ENCODE assay signal across 9 cellular contexts in the genomic region with DNA sequence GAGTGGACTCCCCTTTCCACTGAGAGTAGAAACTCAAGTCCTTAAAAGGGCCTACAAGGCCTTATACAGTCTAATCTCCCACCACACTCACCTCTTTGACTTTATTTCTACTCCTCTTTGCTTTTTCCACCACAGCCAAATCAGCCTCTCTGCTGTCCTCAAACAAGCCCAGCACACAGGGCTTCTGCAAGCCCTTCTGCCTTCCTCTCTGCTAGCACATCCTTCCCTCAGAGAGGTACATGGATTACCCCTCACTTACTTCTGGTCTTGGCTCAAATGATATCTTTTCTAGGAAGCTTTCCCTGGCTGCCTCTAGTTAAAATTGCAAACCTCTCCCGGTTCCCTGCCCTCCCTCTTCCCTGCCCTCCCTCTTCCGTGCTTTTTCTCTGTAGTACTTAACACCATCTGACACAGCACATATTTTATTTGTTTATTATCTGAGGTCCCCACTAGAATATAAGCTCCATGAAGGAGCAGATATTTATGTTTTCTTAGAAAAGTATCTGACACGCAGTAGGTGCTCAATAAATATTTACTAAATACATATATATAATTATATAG. TPM values are rescaled to one million over a fixed set of nuclear protein-coding genes. Genes with fewer than 3 reads are reported as not detected.
DNase-seq lines count a peak whose midpoint lies in the region; ATAC-seq and TF ChIP-seq lines count a peak whose summit lies in the region.
"Had no signal": no experiment of that assay in that cellular context is flagged by ENCODE, and none has a peak within 500 bp of the region (broad histone marks: within the 10 kb centered on the region; RNA-seq: fewer than 3 reads in every experiment).

No MANE protein-coding gene starts in this region.

- H3K9me3 ChIP-seq in T-helper 17 cell (ENCODE audit: control insufficient read depth, low read length, poor library complexity, severe bottlenecking) (no peaks in the 10 kb centered on the region), gastroesophageal sphincter (no peaks in the 10 kb centered on the region)

- peak overlapping the region in 3 of 4 donors; percentile 38 to 99 (median 98) for H3K27ac ChIP-seq in gastroesophageal sphincter

- no peaks in the 10 kb centered on the region for H3K27me3 Mint-ChIP-seq in T-helper 17 cell
- H3K27me3 Mint-ChIP-seq in stimulated activated naive B cell treated with anti-CD40 and anti-IgM and Interleukin-4, amounts not matched to agents 10 μg/mL and 1 μg/mL and 100 μg/mL, for 72 hours, result no peaks in the 10 kb centered on the region

- H3K9me3 Mint-ChIP-seq in stimulated activated naive B cell treated with anti-CD40 and anti-IgM and Interleukin-4, amounts not matched to agents 10 μg/mL and 1 μg/mL and 100 μg/mL, for 72 hours, result no peaks in the 10 kb centered on the region

- TF ChIP-seq POLR2A in gastroesophageal sphincter (IDR thresholded peaks at IDR 0.05), result no peak

- peak overlapping the region; percentile 98 for H3K4me3 Mint-ChIP-seq in T-helper 17 cell
- peak overlapping the region; percentile 69 to 81 for H3K4me3 Mint-ChIP-seq in stimulated activated naive B cell treated with anti-CD40 and anti-IgM and Interleukin-4, amounts not matched to agents 10 μg/mL and 1 μg/mL and 100 μg/mL, for 72 hours

- peak overlapping the region in 1 of 2 donors; percentile 97 for H3K4me3 ChIP-seq in gastroesophageal sphincter

- H3K4me1 ChIP-seq in gastroesophageal sphincter, result peaks cover 0 to 50% (median 12%) of the 10 kb centered on the region in 3 donors

- 25 to 30% methylated on average over 2 of the region's 3 CpGs for WGBS in gastroesophageal sphincter (ENCODE audit: low coverage in 1 of 2), 2 donors

- no peaks in the 10 kb centered on the region for H3K36me3 ChIP-seq in gastroesophageal sphincter

- no peak for TF ChIP-seq EP300 in gastroesophageal sphincter (IDR thresholded peaks at IDR 0.05)

- DNase-seq in NCI-H2107 treated with DMSO at 0.1 percent for 48 hours (lab: John Stamatoyannopoulos, UW; ENCODE audit: unreplicated experiment) (peak; percentile 38), NCI-H2107 (lab: John Stamatoyannopoulos, UW) (no peak), T-helper 17 cell (no peak), NCI-H1105 (lab: John Stamatoyannopoulos, UW) (no peak), hippocampal formation (lab: John Stamatoyannopoulos, UW) (no peak)
- no peak for DNase-seq in stimulated activated naive B cell treated with anti-CD40 and anti-IgM and Interleukin-4, amounts not matched to agents 10 μg/mL and 1 μg/mL and 100 μg/mL, for 72 hours
- DNase-seq: NCI-H2029 had no signal

- peak overlapping the region; percentile 99 for H3K27ac Mint-ChIP-seq in T-helper 17 cell
- peak overlapping the region; percentile 91 for H3K27ac Mint-ChIP-seq in stimulated activated naive B cell treated with anti-CD40 and anti-IgM and Interleukin-4, amounts not matched to agents 10 μg/mL and 1 μg/mL and 100 μg/mL, for 72 hours

- no peak for TF ChIP-seq CTCF in gastroesophageal sphincter (IDR thresholded peaks at IDR 0.05)

- H3K36me3 Mint-ChIP-seq in T-helper 17 cell (ENCODE audit: low read depth), result peaks cover 5% of the 10 kb centered on the region
- H3K36me3 Mint-ChIP-seq in stimulated activated naive B cell treated with anti-CD40 and anti-IgM and Interleukin-4, amounts not matched to agents 10 μg/mL and 1 μg/mL and 100 μg/mL, for 72 hours, result peaks cover 13 to 34% of the 10 kb centered on the region in 2 donors

- H3K4me1 Mint-ChIP-seq in T-helper 17 cell, result peaks cover 41% of the 10 kb centered on the region
- H3K4me1 Mint-ChIP-seq in stimulated activated naive B cell treated with anti-CD40 and anti-IgM and Interleukin-4, amounts not matched to agents 10 μg/mL and 1 μg/mL and 100 μg/mL, for 72 hours, result peaks cover 31 to 55% of the 10 kb centered on the region in 2 donors

- ATAC-seq in T-helper 17 cell, result no peak
- ATAC-seq in gastroesophageal sphincter, result no peak
- ATAC-seq in stimulated activated naive B cell treated with anti-CD40 and anti-IgM and Interleukin-4, amounts not matched to agents 10 μg/mL and 1 μg/mL and 100 μg/mL, for 72 hours (replicated peaks), result no peak
- no peak for ATAC-seq in HG02885 (IDR thresholded peaks at IDR 0.05; ENCODE audit: poor library complexity, unreplicated experiment)

- no peaks in the 10 kb centered on the region for H3K27me3 ChIP-seq in gastroesophageal sphincter

RNA-seq across cellular contexts. Expression of a gene that starts 1.7 kb away (rescaled TPM):
- total RNA-seq in T-helper 17 cell, result 10 to 100 TPM; 24.5 to 29.6 TPM
- total RNA-seq in gastroesophageal sphincter, result 10 to 100 TPM; 27.4 to 63.5 (median 31.4) TPM
